Comparison of ENCODE assay signal across 19 cellular contexts in the genomic region with DNA sequence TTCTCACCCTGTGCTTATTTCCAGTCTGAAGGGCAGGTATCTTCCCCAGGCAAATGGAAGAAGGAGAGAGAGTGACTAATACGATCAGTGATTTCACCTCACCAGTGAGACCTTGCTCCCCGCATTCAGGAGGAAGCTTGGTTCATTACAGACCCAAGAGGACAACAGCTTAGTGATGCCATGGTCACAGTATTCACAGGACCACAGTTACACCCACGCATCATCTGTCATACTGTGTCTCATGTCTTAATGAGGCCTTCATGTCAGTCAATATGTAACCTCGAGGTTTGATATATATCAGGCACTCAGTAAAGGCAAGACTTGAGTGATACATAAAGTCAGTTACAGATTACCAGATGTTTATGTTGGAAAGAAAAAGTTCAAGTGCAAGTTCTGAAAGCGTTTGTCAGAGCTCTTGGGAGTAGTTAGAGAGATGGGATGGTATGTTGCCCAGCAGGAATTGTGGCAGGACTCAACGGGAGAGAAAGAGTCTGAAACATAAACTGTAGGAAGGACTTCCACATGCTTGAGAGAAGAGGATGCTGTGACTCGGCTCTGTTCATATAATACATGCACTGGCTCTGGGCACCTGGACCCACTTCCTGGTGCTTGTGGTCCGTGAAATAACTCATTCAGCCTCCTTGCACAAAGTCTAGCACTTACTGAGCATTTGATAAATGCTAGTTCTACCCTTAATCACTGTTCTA. TPM values are rescaled to one million over a fixed set of nuclear protein-coding genes. Genes with fewer than 3 reads are reported as not detected.
DNase-seq lines count a peak whose midpoint lies in the region; ATAC-seq and TF ChIP-seq lines count a peak whose summit lies in the region.
"Had no signal": no experiment of that assay in that cellular context is flagged by ENCODE, and none has a peak within 500 bp of the region (broad histone marks: within the 10 kb centered on the region; RNA-seq: fewer than 3 reads in every experiment).

No MANE protein-coding gene starts in this region.

- no peak overlapping the region for H3K27ac ChIP-seq in CD8-positive, alpha-beta T cell (ENCODE audit: low read depth, low read length)
- H3K27ac ChIP-seq in osteoblast (ENCODE audit: low read depth, low read length), result peak overlapping the region; percentile 41
- H3K27ac ChIP-seq: 22Rv1; BLaER1 treated with 17β-estradiol and CSF1 and Interleukin-3, amounts not matched to agents 10 nM and 100 nM had no signal

- peaks cover 7% of the 10 kb centered on the region for H3K4me1 Mint-ChIP-seq in CD8-positive, alpha-beta T cell (ENCODE audit: low read depth)
- H3K4me1 Mint-ChIP-seq in activated T-helper 2 cell treated with anti-CD3 and anti-CD28 coated beads, Interferon-gamma antibody, Interleukin-2, Interleukin-4, amounts not matched to agents 10 μg/mL and 5 μg/mL and 100 μg/mL, durations not matched to agents 14 hours and 24 hours and 36 hours (ENCODE audit: low read depth), result peaks cover 41% of the 10 kb centered on the region
- H3K4me1 Mint-ChIP-seq: activated B cell treated with CpG ODN at 0.5 μM for 24 hours; immature natural killer cell; stimulated activated naive B cell treated with anti-CD40 and anti-IgM and Interleukin-4, amounts not matched to agents 10 μg/mL and 1 μg/mL and 100 μg/mL, for 72 hours had no signal

- no peaks in the 10 kb centered on the region for H3K27me3 ChIP-seq in CD8-positive, alpha-beta T cell (ENCODE audit: insufficient read depth, low read length)
- H3K27me3 ChIP-seq in osteoblast (ENCODE audit: insufficient read depth, low read length), result no peaks in the 10 kb centered on the region
- H3K27me3 ChIP-seq: BLaER1 treated with 17β-estradiol and CSF1 and Interleukin-3, amounts not matched to agents 10 nM and 100 nM had no signal

- H3K27ac Mint-ChIP-seq in CD8-positive, alpha-beta T cell, result peak overlapping the region; percentile 11
- H3K27ac Mint-ChIP-seq in activated T-helper 2 cell treated with anti-CD3 and anti-CD28 coated beads, Interferon-gamma antibody, Interleukin-2, Interleukin-4, amounts not matched to agents 10 μg/mL and 5 μg/mL and 100 μg/mL, durations not matched to agents 14 hours and 24 hours and 36 hours, result peak overlapping the region; percentile 93
- H3K27ac Mint-ChIP-seq: activated B cell treated with CpG ODN at 0.5 μM for 24 hours; dendritic cell treated with granulocyte-macrophage colony-stimulating factor and Interleukin-4, amounts not matched to agents 40 ng/mL and 50 ng/mL, for 4 days; HFFc6; stimulated activated naive B cell treated with anti-CD40 and anti-IgM and Interleukin-4, amounts not matched to agents 10 μg/mL and 1 μg/mL and 100 μg/mL, for 72 hours had no signal

- CTCF ChIA-PET in CD8-positive, alpha-beta T cell (lab: Charles Lee), result interaction anchor here (0.9 kb wide), 1 partner anchor 47 kb away, joined by 3 read pairs; no protein-coding TSS in a partner anchor

- peak; percentile 80 to 88 for ATAC-seq in activated CD4-positive, CD25-positive, alpha-beta regulatory T cell treated with anti-CD3 and anti-CD28 coated beads, Interleukin-2, amount 50 U/mL, for 24 hours
- no peak for ATAC-seq in CD8-positive, alpha-beta T cell
- ATAC-seq in GM21526 (IDR thresholded peaks at IDR 0.05; ENCODE audit: low FRiP score, unreplicated experiment), result no peak
- ATAC-seq: stimulated activated naive B cell treated with anti-CD40 and anti-IgM and Interleukin-4, amounts not matched to agents 10 μg/mL and 1 μg/mL and 100 μg/mL, for 72 hours had no signal

- H3K27me3 Mint-ChIP-seq in CD8-positive, alpha-beta T cell (ENCODE audit: low read depth), result no peaks in the 10 kb centered on the region
- no peaks in the 10 kb centered on the region for H3K27me3 Mint-ChIP-seq in activated T-helper 2 cell treated with anti-CD3 and anti-CD28 coated beads, Interferon-gamma antibody, Interleukin-2, Interleukin-4, amounts not matched to agents 10 μg/mL and 5 μg/mL and 100 μg/mL, durations not matched to agents 14 hours and 24 hours and 36 hours (ENCODE audit: low read depth)
- H3K27me3 Mint-ChIP-seq: activated B cell treated with CpG ODN at 0.5 μM for 24 hours; dendritic cell treated with granulocyte-macrophage colony-stimulating factor and Interleukin-4, amounts not matched to agents 40 ng/mL and 50 ng/mL, for 4 days; stimulated activated naive B cell treated with anti-CD40 and anti-IgM and Interleukin-4, amounts not matched to agents 10 μg/mL and 1 μg/mL and 100 μg/mL, for 72 hours had no signal

- intact Hi-C loops in CD8-positive, alpha-beta T cell (cut with DNase I, micrococcal nuclease), result no loop called here
- intact Hi-C loops in activated T-helper 2 cell treated with anti-CD3 and anti-CD28 coated beads, Interferon-gamma antibody, Interleukin-2, Interleukin-4, amounts not matched to agents 10 μg/mL and 5 μg/mL and 100 μg/mL, durations not matched to agents 14 hours and 24 hours and 36 hours (cut with micrococcal nuclease), result loop anchor here (1.0 to 5.0 kb wide), 5 partner anchors 33 to 301 kb away; a partner anchor contains a TSS

- H3K4me2 ChIP-seq in osteoblast (ENCODE audit: insufficient read depth, low read length), result peak overlapping the region; percentile 2
- H3K4me2 ChIP-seq: BLaER1 treated with 17β-estradiol and CSF1 and Interleukin-3, amounts not matched to agents 10 nM and 100 nM had no signal

- no peak overlapping the region for H3K4me3 Mint-ChIP-seq in CD8-positive, alpha-beta T cell
- no peak overlapping the region for H3K4me3 Mint-ChIP-seq in activated T-helper 2 cell treated with anti-CD3 and anti-CD28 coated beads, Interferon-gamma antibody, Interleukin-2, Interleukin-4, amounts not matched to agents 10 μg/mL and 5 μg/mL and 100 μg/mL, durations not matched to agents 14 hours and 24 hours and 36 hours (ENCODE audit: low read depth)
- H3K4me3 Mint-ChIP-seq: activated B cell treated with CpG ODN at 0.5 μM for 24 hours; dendritic cell treated with granulocyte-macrophage colony-stimulating factor and Interleukin-4, amounts not matched to agents 40 ng/mL and 50 ng/mL, for 4 days; HFFc6; immature natural killer cell; stimulated activated naive B cell treated with anti-CD40 and anti-IgM and Interleukin-4, amounts not matched to agents 10 μg/mL and 1 μg/mL and 100 μg/mL, for 72 hours had no signal

- no peak for TF ChIP-seq CTCF in CD8-positive, alpha-beta T cell (IDR thresholded peaks at IDR 0.05)
- no peak for TF ChIP-seq CTCF in osteoblast (IDR thresholded peaks at IDR 0.05; ENCODE audit: extremely low read depth, low read depth, low read length)

- H3K36me3 Mint-ChIP-seq in CD8-positive, alpha-beta T cell, result peaks cover 79% of the 10 kb centered on the region
- H3K36me3 Mint-ChIP-seq in activated T-helper 2 cell treated with anti-CD3 and anti-CD28 coated beads, Interferon-gamma antibody, Interleukin-2, Interleukin-4, amounts not matched to agents 10 μg/mL and 5 μg/mL and 100 μg/mL, durations not matched to agents 14 hours and 24 hours and 36 hours (ENCODE audit: low read depth), result peaks cover 82% of the 10 kb centered on the region

- no peaks in the 10 kb centered on the region for H3K9me3 ChIP-seq in CD8-positive, alpha-beta T cell (ENCODE audit: low read length)
- no peaks in the 10 kb centered on the region for H3K9me3 ChIP-seq in osteoblast (ENCODE audit: low read depth, low read length)
- H3K9me3 ChIP-seq: BLaER1 treated with 17β-estradiol and CSF1 and Interleukin-3, amounts not matched to agents 10 nM and 100 nM had no signal

- no peak for DNase-seq in activated CD4-positive, CD25-positive, alpha-beta regulatory T cell treated with anti-CD3 and anti-CD28 coated beads, Interleukin-2, amount 50 U/mL, for 72 hours
- no peak for DNase-seq in CD8-positive, alpha-beta T cell
- no peak for DNase-seq in activated T-helper 2 cell treated with anti-CD3 and anti-CD28 coated beads, Interferon-gamma antibody, Interleukin-2, Interleukin-4, amounts not matched to agents 10 μg/mL and 5 μg/mL and 100 μg/mL, durations not matched to agents 14 hours and 24 hours and 36 hours (ENCODE audit: low spot score)
- peak; percentile 87 for DNase-seq in osteoblast (ENCODE audit: insufficient read length, low spot score, missing footprints)
- DNase-seq in NCI-H1105 treated with DMSO at 0.1 percent for 48 hours (lab: John Stamatoyannopoulos, UW), result no peak
- DNase-seq in AG20443 (ENCODE audit: low spot score), result no peak
- DNase-seq: activated B cell treated with CpG ODN at 0.5 μM for 24 hours; activated effector memory CD4-positive, alpha-beta T cell treated with anti-CD3 and anti-CD28 coated beads, Interleukin-2, amount 50 U/mL, for 16 hours; HFFc6; immature natural killer cell; NCI-H2029 treated with DMSO at 0.1 percent for 48 hours; NCI-H524 treated with DMSO at 0.1 percent for 48 hours; SHP77 treated with DMSO at 0.1 percent for 48 hours; stimulated activated naive B cell treated with anti-CD40 and anti-IgM and Interleukin-4, amounts not matched to agents 10 μg/mL and 1 μg/mL and 100 μg/mL, for 72 hours had no signal

- no peak overlapping the region for H2AFZ ChIP-seq in osteoblast (ENCODE audit: low read length)

- no peak overlapping the region for H3K4me3 ChIP-seq in CD8-positive, alpha-beta T cell (ENCODE audit: low read depth, low read length)
- H3K4me3 ChIP-seq in osteoblast (ENCODE audit: insufficient read depth, low read length), result no peak overlapping the region
- H3K4me3 ChIP-seq: BLaER1 treated with 17β-estradiol and CSF1 and Interleukin-3, amounts not matched to agents 10 nM and 100 nM had no signal

- peaks cover 23% of the 10 kb centered on the region for H3K36me3 ChIP-seq in CD8-positive, alpha-beta T cell (ENCODE audit: insufficient read depth, low read length)
- H3K36me3 ChIP-seq in osteoblast (ENCODE audit: insufficient read depth, low read length), result peaks cover 45% of the 10 kb centered on the region

- no peaks in the 10 kb centered on the region for H3K79me2 ChIP-seq in osteoblast (ENCODE audit: insufficient read depth, low read length)

- POLR2A ChIA-PET in CD8-positive, alpha-beta T cell (lab: Charles Lee), result no interaction called here

- no peaks in the 10 kb centered on the region for H3K9me3 Mint-ChIP-seq in CD8-positive, alpha-beta T cell
- H3K9me3 Mint-ChIP-seq in activated T-helper 2 cell treated with anti-CD3 and anti-CD28 coated beads, Interferon-gamma antibody, Interleukin-2, Interleukin-4, amounts not matched to agents 10 μg/mL and 5 μg/mL and 100 μg/mL, durations not matched to agents 14 hours and 24 hours and 36 hours, result no peaks in the 10 kb centered on the region
- H3K9me3 Mint-ChIP-seq: activated B cell treated with CpG ODN at 0.5 μM for 24 hours; dendritic cell treated with granulocyte-macrophage colony-stimulating factor and Interleukin-4, amounts not matched to agents 40 ng/mL and 50 ng/mL, for 4 days; HFFc6; immature natural killer cell; stimulated activated naive B cell treated with anti-CD40 and anti-IgM and Interleukin-4, amounts not matched to agents 10 μg/mL and 1 μg/mL and 100 μg/mL, for 72 hours had no signal

- no peaks in the 10 kb centered on the region for H3K4me1 ChIP-seq in CD8-positive, alpha-beta T cell (ENCODE audit: insufficient read depth, low read length)
- peaks cover 16% of the 10 kb centered on the region for H3K4me1 ChIP-seq in osteoblast (ENCODE audit: insufficient read depth, low read length)

- H4K20me1 ChIP-seq in osteoblast (ENCODE audit: insufficient read depth, low read length), result no peaks in the 10 kb centered on the region
- H4K20me1 ChIP-seq: BLaER1 treated with 17β-estradiol and CSF1 and Interleukin-3, amounts not matched to agents 10 nM and 100 nM had no signal

RNA-seq across cellular contexts. Expression of a gene that starts 33.3 kb away (rescaled TPM):
- 10 to 100 TPM; 10.4 to 11.0 TPM for total RNA-seq in CD8-positive, alpha-beta T cell
- total RNA-seq in activated T-helper 2 cell treated with anti-CD3 and anti-CD28 coated beads, Interferon-gamma antibody, Interleukin-2, Interleukin-4, amounts not matched to agents 10 μg/mL and 5 μg/mL and 100 μg/mL, durations not matched to agents 14 hours and 24 hours and 36 hours, result 46.9 and 50.9 TPM in 2 replicates
- 52.1 and 56.6 TPM in 2 replicates for total RNA-seq in osteoblast

Comparison
In these comparisons a context has a peak if more than half of its experiments do, and no peak if none do; other contexts are left out.
1. ATAC-seq: peak in activated CD4-positive, CD25-positive, alpha-beta regulatory T cell treated with anti-CD3 and anti-CD28 coated beads, Interleukin-2, amount 50 U/mL, for 24 hours (2 of 2); none in CD8-positive, alpha-beta T cell (single experiment) and GM21526 (single experiment).